In genomic region chr13:62643799-62644484, GRCh38 we compare ENCODE assay signal across 15 cellular contexts.
A peak's percentile ranks its signal among the peaks of the same experiment; 100 is the strongest.
DNase-seq lines count a peak whose midpoint lies in the region; ATAC-seq, FAIRE-seq and TF ChIP-seq lines count a peak whose summit lies in the region.
"Had no signal": no experiment of that assay in that cellular context is flagged by ENCODE, and none has a peak within 500 bp of the region (broad histone marks: within the 10 kb centered on the region; RNA-seq: fewer than 3 reads in every experiment).

No MANE protein-coding gene starts in this region.

- H3K4me3 Mint-ChIP-seq in osteocyte (ENCODE audit: unreplicated experiment), result no peak overlapping the region

- ATAC-seq in GM19455 (IDR thresholded peaks at IDR 0.05; ENCODE audit: unreplicated experiment) (peak; percentile 74), HG02970 (IDR thresholded peaks at IDR 0.05; ENCODE audit: low FRiP score, unreplicated experiment) (peak; percentile 54)

- H3K27me3 Mint-ChIP-seq in osteocyte (ENCODE audit: unreplicated experiment), result no peaks in the 10 kb centered on the region

- FAIRE-seq in HTR-8/SVneo (lab: Jason Lieb, UNC), result no peak

- no peaks in the 10 kb centered on the region for H3K36me3 Mint-ChIP-seq in osteocyte (ENCODE audit: unreplicated experiment)

- TF ChIP-seq CTCF in osteocyte (IDR thresholded peaks at IDR 0.05), result no peak

- H3K4me1 Mint-ChIP-seq in osteocyte (ENCODE audit: unreplicated experiment), result no peaks in the 10 kb centered on the region

- H3K9me3 Mint-ChIP-seq in osteocyte (ENCODE audit: unreplicated experiment), result peaks cover 8% of the 10 kb centered on the region

- no peak overlapping the region for H3K27ac Mint-ChIP-seq in osteocyte (ENCODE audit: unreplicated experiment)

- DNase-seq in ELF-1 (ENCODE audit: low read depth, low spot score), result peak; percentile 43
- peak; percentile 91 for DNase-seq in NCI-H526 treated with DMSO at 0.1 percent for 48 hours (lab: John Stamatoyannopoulos, UW)
- DNase-seq in HTR-8/SVneo (ENCODE audit: insufficient read length, low spot score), result no peak
- no peak for DNase-seq in osteocyte (ENCODE audit: extremely low spot score, unreplicated experiment)
- DNase-seq in stimulated activated CD4-positive, alpha-beta T cell treated with anti-CD3 and anti-CD28 coated beads, Interleukin-15, amount 100 ng/mL, for 24 hours, result no peak
- DNase-seq in NCI-H128 (lab: John Stamatoyannopoulos, UW; ENCODE audit: unreplicated experiment), result no peak
- DNase-seq: activated CD4-positive, alpha-beta T cell treated with anti-CD3 and anti-CD28 coated beads for 1 hour; activated T-cell treated with anti-CD3 and anti-CD28 coated beads, Interleukin-2, amount 50 U/mL, for 1 hour; colonic mucosa; KBM-7; NCI-H187 treated with DMSO at 0.1 percent for 48 hours; occipital lobe; T-helper 1 cell had no signal

Comparison
In these comparisons a context has a peak if more than half of its experiments do, and no peak if none do; other contexts are left out.
1. DNase-seq: peak in ELF-1 (single experiment) and NCI-H526 treated with DMSO at 0.1 percent for 48 hours (single experiment); none in HTR-8/SVneo (single experiment), osteocyte (single experiment), stimulated activated CD4-positive, alpha-beta T cell treated with anti-CD3 and anti-CD28 coated beads, Interleukin-15, amount 100 ng/mL, for 24 hours (single experiment) and NCI-H128 (single experiment).